7 cellular contexts compared by ENCODE assay signal in genomic region chr12:123675436-123675835, GRCh38.
"Had no signal": no experiment of that assay in that cellular context is flagged by ENCODE, and none has a peak within 500 bp of the region (broad histone marks: within the 10 kb centered on the region; RNA-seq: fewer than 3 reads in every experiment).

No MANE protein-coding gene starts in this region.

- H3K27ac ChIP-seq: GM23248 had no signal

- H3K9me3 Mint-ChIP-seq: GM23338, H9, HFFc6 had no signal

- H3K4me3 Mint-ChIP-seq: GM23338, H9, HFFc6 had no signal

- H3K4me1 Mint-ChIP-seq: GM23338 had no signal

- DNase-seq: GM23248, GOT3, H7, H9, HCEC 1CT, HFFc6 had no signal

- H3K27ac Mint-ChIP-seq: GM23338, H9, HFFc6 had no signal
